31 cellular contexts compared by ENCODE assay signal in the genomic region with DNA sequence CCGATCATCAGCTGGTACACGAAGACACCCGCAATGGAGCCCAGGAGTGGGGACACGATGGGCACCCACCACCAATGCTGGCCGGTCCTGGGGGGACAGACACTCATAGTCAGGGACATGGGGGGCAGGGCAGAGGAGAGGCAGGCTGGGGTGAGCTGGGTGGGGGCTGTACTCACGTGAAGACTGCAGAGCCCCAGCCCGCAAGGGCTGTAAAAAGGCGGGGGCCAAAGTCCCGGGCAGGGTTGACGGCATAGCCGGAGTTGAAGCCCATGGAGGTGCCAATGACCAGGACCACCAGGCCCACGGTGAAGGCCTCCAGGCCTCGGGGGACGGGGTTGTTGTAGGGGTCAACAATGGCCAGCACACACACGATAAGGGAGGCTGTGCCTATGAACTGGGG. TPM values are rescaled to one million over a fixed set of nuclear protein-coding genes. Genes with fewer than 3 reads are reported as not detected.
DNase-seq lines count a peak whose midpoint lies in the region; ATAC-seq and TF ChIP-seq lines count a peak whose summit lies in the region.
"Had no signal": no experiment of that assay in that cellular context is flagged by ENCODE, and none has a peak within 500 bp of the region (broad histone marks: within the 10 kb centered on the region; RNA-seq: fewer than 3 reads in every experiment).

No MANE protein-coding gene starts in this region.

- H3K36me3 ChIP-seq in HCT116 (ENCODE audit: control insufficient read depth in 1 of 2, insufficient read depth in 2 of 2, low read length in 2 of 2) (no peaks in the 10 kb centered on the region), suprapubic skin (peaks cover 11% of the 10 kb centered on the region), mesenchymal stem cell (ENCODE audit: control insufficient read depth in 1 of 2, insufficient read depth in 2 of 2, low read depth in 1 of 2, low read length in 2 of 2) (no peaks in the 10 kb centered on the region)
- H3K36me3 ChIP-seq in CD8-positive, alpha-beta memory T cell (ENCODE audit: insufficient read depth, low read length) = peaks cover 17% of the 10 kb centered on the region
- H3K36me3 ChIP-seq: BE2C, SJSA1 had no signal

- no peak overlapping the region for H3K18ac ChIP-seq in mesenchymal stem cell (ENCODE audit: low read depth in 1 of 2, low read length in 2 of 2)

- H3K23ac ChIP-seq in mesenchymal stem cell (ENCODE audit: low read length in 2 of 2) = no peak overlapping the region

- no peak overlapping the region for H3K4me3 Mint-ChIP-seq in activated CD4-positive, alpha-beta T cell treated with anti-CD3 and anti-CD28 coated beads, Interleukin-2, amount 10 ng/mL, durations not matched to agents 24 days and 14 days
- H3K4me3 Mint-ChIP-seq in effector memory CD8-positive, alpha-beta T cell = no peak overlapping the region
- H3K4me3 Mint-ChIP-seq in CD8-positive, alpha-beta memory T cell = no peak overlapping the region
- H3K4me3 Mint-ChIP-seq: CD14-positive monocyte, GM23338, H9, HFFc6 had no signal

- no peak overlapping the region for H4K91ac ChIP-seq in mesenchymal stem cell (ENCODE audit: low read length)

- H3K14ac ChIP-seq in mesenchymal stem cell (ENCODE audit: low read length in 2 of 2) = no peak overlapping the region

- H2BK5ac ChIP-seq in mesenchymal stem cell (ENCODE audit: low read depth, low read length, poor library complexity, severe bottlenecking) = no peak overlapping the region

- no peak overlapping the region for H2AK5ac ChIP-seq in mesenchymal stem cell (ENCODE audit: low read length, severe bottlenecking)

- CTCF ChIA-PET in HCT116 (lab: Charles Lee) = interaction anchor here (5.9 kb wide), 1 partner anchor 10 kb away, joined by 39 read pairs; no protein-coding TSS in a partner anchor
- CTCF ChIA-PET in CD8-positive, alpha-beta memory T cell (lab: Charles Lee) = interaction anchor here (1.4 to 2.2 kb wide), 3 partner anchors 11 to 26 kb away, joined by 3 to 14 read pairs (median 7); no protein-coding TSS in a partner anchor

- no peak overlapping the region for H3K27ac ChIP-seq in HCT116 (ENCODE audit: low read depth, low read length)
- peak overlapping the region; percentile 72 for H3K27ac ChIP-seq in suprapubic skin
- no peak overlapping the region for H3K27ac ChIP-seq in CD8-positive, alpha-beta memory T cell (ENCODE audit: low read depth, low read length)
- H3K27ac ChIP-seq in mesenchymal stem cell (ENCODE audit: low read length, poor library complexity, severe bottlenecking) = no peak overlapping the region
- H3K27ac ChIP-seq: 22Rv1, SJSA1 had no signal

- H2BK12ac ChIP-seq in mesenchymal stem cell (ENCODE audit: low read length in 2 of 2) = no peak overlapping the region

- no peak for TF ChIP-seq EP300 in suprapubic skin (IDR thresholded peaks at IDR 0.05)

- no peaks in the 10 kb centered on the region for H3K9me2 ChIP-seq in HCT116 (ENCODE audit: insufficient read depth)

- H3K4me1 Mint-ChIP-seq in activated CD4-positive, alpha-beta T cell treated with anti-CD3 and anti-CD28 coated beads, Interleukin-2, amount 10 ng/mL, durations not matched to agents 24 days and 14 days = peaks cover 68% of the 10 kb centered on the region
- H3K4me1 Mint-ChIP-seq in effector memory CD8-positive, alpha-beta T cell (ENCODE audit: low read depth in 2 of 2) = peaks cover 23 to 35% of the 10 kb centered on the region in 2 donors
- peaks cover 31 to 50% (median 34%) of the 10 kb centered on the region in 3 donors for H3K4me1 Mint-ChIP-seq in CD8-positive, alpha-beta memory T cell

- no peak overlapping the region for H2AFZ ChIP-seq in HCT116 (ENCODE audit: low read depth, low read length, poor library complexity, severe bottlenecking)
- no peak overlapping the region for H2AFZ ChIP-seq in mesenchymal stem cell (ENCODE audit: low read depth, low read length)
- H2AFZ ChIP-seq: GM23338 had no signal

- WGBS in suprapubic skin = 53% methylated on average over 5 of the region's 15 CpGs
- WGBS in mesenchymal stem cell = 94% methylated on average over 13 of the region's 15 CpGs

- intact Hi-C loops in activated CD4-positive, alpha-beta T cell treated with anti-CD3 and anti-CD28 coated beads, Interleukin-2, amount 10 ng/mL, durations not matched to agents 24 days and 14 days (cut with micrococcal nuclease) = no loop called here
- intact Hi-C loops in HCT116 (cut with micrococcal nuclease) = no loop called here

- H4K8ac ChIP-seq in mesenchymal stem cell (ENCODE audit: low read length) = no peak overlapping the region

- H4K20me1 ChIP-seq in HCT116 (ENCODE audit: insufficient read depth) = no peaks in the 10 kb centered on the region

- POLR2A ChIA-PET in HCT116 (lab: Charles Lee) = no interaction called here
- POLR2A ChIA-PET in CD8-positive, alpha-beta memory T cell (lab: Charles Lee) = no interaction called here

- no peaks in the 10 kb centered on the region for H3K79me2 ChIP-seq in HCT116 (ENCODE audit: insufficient read depth, low read length)

- no peak for TF ChIP-seq RAD21 in HCT116 (IDR thresholded peaks at IDR 0.05; ENCODE audit: low read depth)

- BruUV-seq in HCT116 (replicated peaks; lab: Mats Ljungman, UMichigan) = no TSS peak

- ATAC-seq in HCT116 = no peak
- no peak for ATAC-seq in effector memory CD8-positive, alpha-beta T cell (replicated peaks)
- ATAC-seq: GM23338, PC-3 had no signal

- no peak for TF ChIP-seq CTCF in HCT116 (IDR thresholded peaks at IDR 0.05 in 2 of 3, conservative IDR thresholded peaks at IDR 0.05 in 1 of 3; ENCODE audit: borderline replicate concordance in 1 of 3, insufficient read depth in 1 of 3, low read depth in 2 of 3, low read length in 2 of 3)
- no peak for TF ChIP-seq CTCF in suprapubic skin (IDR thresholded peaks at IDR 0.05)

- no peaks in the 10 kb centered on the region for H3K27me3 Mint-ChIP-seq in activated CD4-positive, alpha-beta T cell treated with anti-CD3 and anti-CD28 coated beads, Interleukin-2, amount 10 ng/mL, durations not matched to agents 24 days and 14 days
- no peaks in the 10 kb centered on the region for H3K27me3 Mint-ChIP-seq in effector memory CD8-positive, alpha-beta T cell
- H3K27me3 Mint-ChIP-seq in CD8-positive, alpha-beta memory T cell = no peaks in the 10 kb centered on the region

- peaks cover 33% of the 10 kb centered on the region for H3K36me3 Mint-ChIP-seq in activated CD4-positive, alpha-beta T cell treated with anti-CD3 and anti-CD28 coated beads, Interleukin-2, amount 10 ng/mL, durations not matched to agents 24 days and 14 days (ENCODE audit: low read depth)
- H3K36me3 Mint-ChIP-seq in effector memory CD8-positive, alpha-beta T cell (ENCODE audit: insufficient read depth) = peaks cover 63% of the 10 kb centered on the region
- peaks cover 4 to 48% (median 7%) of the 10 kb centered on the region in 3 donors for H3K36me3 Mint-ChIP-seq in CD8-positive, alpha-beta memory T cell
- H3K36me3 Mint-ChIP-seq: CD14-positive monocyte had no signal

- no peak overlapping the region for H2BK120ac ChIP-seq in mesenchymal stem cell (ENCODE audit: low read depth, low read length)

- H3K4me3 ChIP-seq in HCT116 (replicated peaks in 1 of 2; ENCODE audit: low read depth in 1 of 2, low read length in 2 of 2) = no peak overlapping the region
- H3K4me3 ChIP-seq in suprapubic skin = peak overlapping the region; percentile 1
- H3K4me3 ChIP-seq in CD8-positive, alpha-beta memory T cell (ENCODE audit: low read length) = no peak overlapping the region
- H3K4me3 ChIP-seq in mesenchymal stem cell (ENCODE audit: insufficient read depth in 1 of 2, low read depth in 1 of 2, low read length in 2 of 2) = no peak overlapping the region
- H3K4me3 ChIP-seq: GM23338, SJSA1 had no signal

- peak overlapping the region; percentile 72; the same call in 1 of the 2 replicates for H3K4me2 ChIP-seq in HCT116 (ENCODE audit: low read length)
- H3K4me2 ChIP-seq in mesenchymal stem cell (ENCODE audit: low read length, poor library complexity, severe bottlenecking) = no peak overlapping the region
- H3K4me2 ChIP-seq: GM23338 had no signal

- H3K9me3 ChIP-seq in HCT116 (ENCODE audit: control insufficient read depth in 1 of 2, insufficient read depth in 1 of 2, low read depth in 1 of 2, low read length in 2 of 2) (no peaks in the 10 kb centered on the region), suprapubic skin (no peaks in the 10 kb centered on the region), mesenchymal stem cell (ENCODE audit: control insufficient read depth, low read length) (no peaks in the 10 kb centered on the region)
- no peaks in the 10 kb centered on the region for H3K9me3 ChIP-seq in CD8-positive, alpha-beta memory T cell (ENCODE audit: low read length)
- H3K9me3 ChIP-seq: BE2C, SJSA1 had no signal

- no peak overlapping the region for H3K9ac ChIP-seq in HCT116 (ENCODE audit: low read length)
- no peak overlapping the region for H3K9ac ChIP-seq in mesenchymal stem cell (ENCODE audit: low read length)

- no peak for DNase-seq in activated CD4-positive, alpha-beta T cell treated with anti-CD3 and anti-CD28 coated beads, Interleukin-2, amount 10 ng/mL, durations not matched to agents 24 days and 14 days
- no peak for DNase-seq in activated CD4-positive, alpha-beta T cell treated with anti-CD3 and anti-CD28 coated beads, Interleukin-2, amount 50 U/mL, for 1 hour
- DNase-seq in HCT116 (ENCODE audit: low read depth, low spot score) (no peak), suprapubic skin (ENCODE audit: low spot score in 2 of 2) (no peak), mesenchymal stem cell (no peak)
- DNase-seq in effector memory CD8-positive, alpha-beta T cell = no peak
- no peak for DNase-seq in CD8-positive, alpha-beta memory T cell
- no peak for DNase-seq in stimulated activated naive CD4-positive, alpha-beta T cell (lab: John Stamatoyannopoulos, UW)
- DNase-seq: ACHN; BE2C; COR-L47; H9; HFFc6; KBM-7; MV-4-11; NCI-H1105; NCI-H146; NCI-H1930; NCI-H446; NCI-H526; NCI-H82; NK-92 treated with Interleukin-12 subunit alpha and Interleukin-12 subunit beta, amount 100 ng/mL, for 24 hours; PC-3; Right ventricle myocardium superior had no signal

- H3K4ac ChIP-seq in mesenchymal stem cell (ENCODE audit: low read depth in 1 of 2, low read length in 2 of 2) = no peak overlapping the region

- no peak overlapping the region for H2BK15ac ChIP-seq in mesenchymal stem cell (ENCODE audit: low read depth, poor library complexity, severe bottlenecking)

- H3K79me1 ChIP-seq in mesenchymal stem cell (replicated peaks; ENCODE audit: low read length, poor library complexity, severe bottlenecking) = no peaks in the 10 kb centered on the region

- H3K27me3 ChIP-seq in HCT116 (ENCODE audit: insufficient read depth, low read length) (no peaks in the 10 kb centered on the region), suprapubic skin (no peaks in the 10 kb centered on the region), mesenchymal stem cell (ENCODE audit: control insufficient read depth in 1 of 2, insufficient read depth in 1 of 2, low read length in 2 of 2) (peaks cover 20 to 30% of the 10 kb centered on the region in 2 experiments)
- no peaks in the 10 kb centered on the region for H3K27me3 ChIP-seq in CD8-positive, alpha-beta memory T cell (ENCODE audit: insufficient read depth, low read length, poor library complexity, severe bottlenecking)
- H3K27me3 ChIP-seq: BE2C, SJSA1 had no signal

- H3K4me1 ChIP-seq in HCT116 (ENCODE audit: control insufficient read depth in 1 of 2, insufficient read depth in 2 of 2, low read length in 2 of 2) (peaks cover 51 to 57% of the 10 kb centered on the region in 2 experiments), suprapubic skin (peaks cover 76% of the 10 kb centered on the region), mesenchymal stem cell (ENCODE audit: control insufficient read depth, insufficient read depth, low read depth, low read length) (peaks cover 15% of the 10 kb centered on the region)
- peaks cover 26% of the 10 kb centered on the region for H3K4me1 ChIP-seq in CD8-positive, alpha-beta memory T cell (ENCODE audit: insufficient read depth, low read length)

- TF ChIP-seq POLR2A in HCT116 (IDR thresholded peaks at IDR 0.05; ENCODE audit: borderline replicate concordance, extremely low read depth, insufficient read depth, insufficient read length) = no peak
- TF ChIP-seq POLR2A in suprapubic skin (IDR thresholded peaks at IDR 0.05) = no peak

- RAD21 ChIA-PET in HCT116 (lab: Charles Lee; ENCODE audit: low non-redundant PET in 1 of 2, low total read pairs in 2 of 2, uncharacterized antibody in 2 of 2, unreplicated experiment in 2 of 2) = no interaction called here

- no peaks in the 10 kb centered on the region for H3K9me3 Mint-ChIP-seq in activated CD4-positive, alpha-beta T cell treated with anti-CD3 and anti-CD28 coated beads, Interleukin-2, amount 10 ng/mL, durations not matched to agents 24 days and 14 days
- no peaks in the 10 kb centered on the region for H3K9me3 Mint-ChIP-seq in effector memory CD8-positive, alpha-beta T cell
- no peaks in the 10 kb centered on the region for H3K9me3 Mint-ChIP-seq in CD8-positive, alpha-beta memory T cell
- H3K9me3 Mint-ChIP-seq: GM23338, H9, HFFc6 had no signal

- H3K27ac Mint-ChIP-seq in activated CD4-positive, alpha-beta T cell treated with anti-CD3 and anti-CD28 coated beads, Interleukin-2, amount 10 ng/mL, durations not matched to agents 24 days and 14 days = peak overlapping the region; percentile 8
- H3K27ac Mint-ChIP-seq in effector memory CD8-positive, alpha-beta T cell = peak overlapping the region; percentile 10 to 56
- H3K27ac Mint-ChIP-seq in CD8-positive, alpha-beta memory T cell = peak overlapping the region in 2 of 8 donors; percentile 59 to 89
- H3K27ac Mint-ChIP-seq: CD14-positive monocyte, GM23338, HFFc6 had no signal

RNA-seq across cellular contexts. Expression of a gene that starts 5.3 kb away (rescaled TPM):
- total RNA-seq in activated CD4-positive, alpha-beta T cell treated with anti-CD3 and anti-CD28 coated beads, Interleukin-2, amount 10 ng/mL, durations not matched to agents 24 days and 14 days = 3.2 and 4.1 TPM in 2 replicates
- total RNA-seq in HCT116 (2021; ENCODE audit: unreplicated experiment) (5.5 TPM), suprapubic skin (1,000 to 10,000 TPM; 1,277 to 1,951 (median 1,548) TPM)
- polyA plus RNA-seq in HCT116 (2012) = 2.1 and 3.1 TPM in 2 replicates
- 1 to 10 TPM; 8.7 to 9.3 TPM for total RNA-seq in CD8-positive, alpha-beta memory T cell
- polyA plus RNA-seq in CD8-positive, alpha-beta memory T cell = 183 TPM
- polyA plus RNA-seq in mesenchymal stem cell (2013, experiment 1 of 2) = 1.3 TPM
- 1.2 TPM for polyA plus RNA-seq in mesenchymal stem cell (2013, experiment 2 of 2)
- total RNA-seq: SJSA1 had no signal

RNA-seq across cellular contexts. Expression of a gene that starts 31.6 kb away (rescaled TPM):
- 86.7 and 86.8 TPM in 2 replicates for total RNA-seq in activated CD4-positive, alpha-beta T cell treated with anti-CD3 and anti-CD28 coated beads, Interleukin-2, amount 10 ng/mL, durations not matched to agents 24 days and 14 days
- total RNA-seq in HCT116 (2021; ENCODE audit: unreplicated experiment) (36.4 TPM), suprapubic skin (10 to 100 TPM; 40.4 to 50.4 (median 44.1) TPM)
- polyA plus RNA-seq in HCT116 (2012) = 19.3 and 19.6 TPM in 2 replicates
- total RNA-seq in CD8-positive, alpha-beta memory T cell = 10 to 100 TPM; 90.8 to 93.0 TPM
- 19.8 TPM for polyA plus RNA-seq in CD8-positive, alpha-beta memory T cell
- polyA plus RNA-seq in mesenchymal stem cell (2013, experiment 1 of 2) = 13.2 TPM
- 12.8 TPM for polyA plus RNA-seq in mesenchymal stem cell (2013, experiment 2 of 2)

RNA-seq across cellular contexts. Expression of a gene that starts 39.8 kb away (rescaled TPM):
- not detected in 2 replicates for total RNA-seq in activated CD4-positive, alpha-beta T cell treated with anti-CD3 and anti-CD28 coated beads, Interleukin-2, amount 10 ng/mL, durations not matched to agents 24 days and 14 days
- total RNA-seq in HCT116 (2021; ENCODE audit: unreplicated experiment) (0.96 TPM), suprapubic skin (10 to 100 TPM in 2 of 4 donors, 1 to 10 TPM in 2; 2.1 to 66.5 (median 13.1) TPM)
- polyA plus RNA-seq in HCT116 (2012) = 0.20 and 0.21 TPM in 2 replicates
- not detected for total RNA-seq in CD8-positive, alpha-beta memory T cell
- polyA plus RNA-seq in CD8-positive, alpha-beta memory T cell = not detected
- 0.03 TPM for polyA plus RNA-seq in mesenchymal stem cell (2013, experiment 1 of 2)
- polyA plus RNA-seq in mesenchymal stem cell (2013, experiment 2 of 2) = 0.11 TPM
- total RNA-seq: GM23338, H9, HFFc6, LHCN-M2, MCF 10A, PC-3, RPMI7951, SJSA1 had no signal
- polyA plus RNA-seq: CD14-positive monocyte, GM23338 had no signal

Comparison
In these comparisons a context has a peak if more than half of its experiments do, and no peak if none do; other contexts are left out.
1. RNA of a gene that starts 5.3 kb away (total RNA-seq): 1,277 to 1,951 TPM in suprapubic skin; 8.7 to 9.3 TPM in CD8-positive, alpha-beta memory T cell, 5.5 TPM in HCT116 (single experiment) and 3.2 to 4.1 TPM in activated CD4-positive, alpha-beta T cell treated with anti-CD3 and anti-CD28 coated beads, Interleukin-2, amount 10 ng/mL, durations not matched to agents 24 days and 14 days; every median in the first group is over 100 times any median in the second.